Comparison of ENCODE assay signal across 1 cellular context in the genomic region with DNA sequence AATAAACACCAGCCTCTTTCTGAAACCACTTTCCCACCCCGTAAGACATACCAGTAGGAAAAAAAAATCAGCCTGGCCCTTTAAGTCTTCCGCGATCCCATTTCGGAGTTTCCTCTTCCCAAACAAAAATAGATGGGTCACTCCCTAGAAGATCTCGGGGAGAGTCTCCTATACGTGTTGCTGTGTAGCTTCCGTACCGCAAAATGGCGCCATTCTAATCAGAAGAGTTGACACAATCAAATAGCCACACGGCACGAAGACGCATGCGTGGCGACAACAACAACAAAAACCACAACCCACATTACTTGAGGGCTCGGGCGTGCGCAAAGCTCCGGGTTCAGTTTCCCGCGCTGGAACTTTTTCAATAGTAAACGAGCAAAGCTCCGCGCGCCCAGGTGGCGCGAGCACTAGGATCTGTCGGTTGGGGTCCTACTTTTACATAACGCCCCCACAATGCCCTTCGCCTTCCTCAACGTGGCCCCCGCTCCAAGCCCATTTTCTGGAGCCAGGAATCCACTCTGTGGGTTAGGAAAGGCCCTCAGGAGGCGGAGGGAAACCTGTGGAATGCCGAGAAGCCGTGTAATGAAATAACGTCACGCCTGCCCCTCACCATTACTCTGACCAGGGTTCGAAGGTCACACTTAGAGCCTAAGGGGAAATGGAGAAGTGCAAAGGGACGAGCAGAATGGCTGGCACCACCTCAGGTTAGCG.
A peak's percentile ranks its signal among the peaks of the same experiment; 100 is the strongest.
TF ChIP-seq lines count a peak whose summit lies in the region.

Gene GPANK1, minus strand, starts transcription at position 208 of the 711 bp plus-strand sequence. CDS start 519 bp downstream, outside the sequence.

TF ChIP-seq in K562, 482 proteins besides CTCF, POLR2A, EP300 and RAD21 (continued from another document and continues in another):
- TF ChIP-seq, protein P1, sequence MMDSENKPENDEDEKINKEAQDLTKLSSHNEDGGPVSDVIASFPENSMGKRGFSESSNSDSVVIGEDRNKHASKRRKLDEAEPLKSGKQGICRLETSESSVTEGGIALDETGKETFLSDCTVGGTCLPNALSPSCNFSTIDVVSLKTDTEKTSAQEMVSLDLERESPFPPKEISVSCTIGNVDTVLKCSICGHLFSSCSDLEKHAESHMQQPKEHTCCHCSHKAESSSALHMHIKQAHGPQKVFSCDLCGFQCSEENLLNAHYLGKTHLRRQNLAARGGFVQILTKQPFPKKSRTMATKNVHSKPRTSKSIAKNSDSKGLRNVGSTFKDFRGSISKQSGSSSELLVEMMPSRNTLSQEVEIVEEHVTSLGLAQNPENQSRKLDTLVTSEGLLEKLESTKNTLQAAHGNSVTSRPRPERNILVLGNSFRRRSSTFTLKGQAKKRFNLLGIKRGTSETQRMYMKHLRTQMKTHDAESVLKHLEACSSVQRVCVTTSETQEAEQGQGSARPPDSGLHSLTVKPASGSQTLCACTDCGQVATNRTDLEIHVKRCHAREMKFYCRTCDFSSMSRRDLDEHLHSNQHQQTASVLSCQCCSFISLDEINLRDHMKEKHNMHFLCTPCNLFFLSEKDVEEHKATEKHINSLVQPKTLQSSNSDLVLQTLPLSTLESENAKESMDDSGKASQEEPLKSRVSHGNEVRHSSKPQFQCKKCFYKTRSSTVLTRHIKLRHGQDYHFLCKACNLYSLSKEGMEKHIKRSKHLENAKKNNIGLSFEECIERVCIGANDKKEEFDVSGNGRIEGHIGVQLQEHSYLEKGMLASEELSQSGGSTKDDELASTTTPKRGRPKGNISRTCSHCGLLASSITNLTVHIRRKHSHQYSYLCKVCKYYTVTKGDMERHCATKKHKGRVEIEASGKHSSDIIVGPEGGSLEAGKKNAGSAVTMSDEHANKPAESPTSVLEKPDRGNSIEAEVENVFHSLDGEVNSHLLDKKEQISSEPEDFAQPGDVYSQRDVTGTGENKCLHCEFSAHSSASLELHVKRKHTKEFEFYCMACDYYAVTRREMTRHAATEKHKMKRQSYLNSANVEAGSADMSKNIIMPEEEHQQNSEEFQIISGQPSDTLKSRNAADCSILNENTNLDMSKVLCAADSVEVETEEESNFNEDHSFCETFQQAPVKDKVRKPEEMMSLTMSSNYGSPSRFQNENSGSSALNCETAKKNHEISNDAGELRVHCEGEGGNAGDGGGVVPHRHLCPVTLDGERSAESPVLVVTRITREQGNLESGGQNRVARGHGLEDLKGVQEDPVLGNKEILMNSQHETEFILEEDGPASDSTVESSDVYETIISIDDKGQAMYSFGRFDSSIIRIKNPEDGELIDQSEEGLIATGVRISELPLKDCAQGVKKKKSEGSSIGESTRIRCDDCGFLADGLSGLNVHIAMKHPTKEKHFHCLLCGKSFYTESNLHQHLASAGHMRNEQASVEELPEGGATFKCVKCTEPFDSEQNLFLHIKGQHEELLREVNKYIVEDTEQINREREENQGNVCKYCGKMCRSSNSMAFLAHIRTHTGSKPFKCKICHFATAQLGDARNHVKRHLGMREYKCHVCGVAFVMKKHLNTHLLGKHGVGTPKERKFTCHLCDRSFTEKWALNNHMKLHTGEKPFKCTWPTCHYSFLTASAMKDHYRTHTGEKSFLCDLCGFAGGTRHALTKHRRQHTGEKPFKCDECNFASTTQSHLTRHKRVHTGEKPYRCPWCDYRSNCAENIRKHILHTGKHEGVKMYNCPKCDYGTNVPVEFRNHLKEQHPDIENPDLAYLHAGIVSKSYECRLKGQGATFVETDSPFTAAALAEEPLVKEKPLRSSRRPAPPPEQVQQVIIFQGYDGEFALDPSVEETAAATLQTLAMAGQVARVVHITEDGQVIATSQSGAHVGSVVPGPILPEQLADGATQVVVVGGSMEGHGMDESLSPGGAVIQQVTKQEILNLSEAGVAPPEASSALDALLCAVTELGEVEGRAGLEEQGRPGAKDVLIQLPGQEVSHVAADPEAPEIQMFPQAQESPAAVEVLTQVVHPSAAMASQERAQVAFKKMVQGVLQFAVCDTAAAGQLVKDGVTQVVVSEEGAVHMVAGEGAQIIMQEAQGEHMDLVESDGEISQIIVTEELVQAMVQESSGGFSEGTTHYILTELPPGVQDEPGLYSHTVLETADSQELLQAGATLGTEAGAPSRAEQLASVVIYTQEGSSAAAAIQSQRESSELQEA (IDR thresholded peaks at IDR 0.05; ENCODE audit: low read depth): no peak
- TF ChIP-seq ZNF76 (CRISPR knock-in tag; IDR thresholded peaks at IDR 0.05; ENCODE audit: borderline replicate concordance) (no peak), RBM15 (IDR thresholded peaks at IDR 0.05; ENCODE audit: insufficient read depth, low read length) (no peak), NFXL1 (CRISPR knock-in tag; IDR thresholded peaks at IDR 0.05) (0 out of 2 replicates have a peak, but pooled peaks have one; percentile 35), BCOR (IDR thresholded peaks at IDR 0.05) (no peak), POLR3G (IDR thresholded peaks at IDR 0.05; ENCODE audit: extremely low read depth, insufficient read length, insufficient replicate concordance) (no peak), CBX2 (IDR thresholded peaks at IDR 0.05; ENCODE audit: insufficient read depth, low read length, poor library complexity, severe bottlenecking) (no peak), ZBTB17 (CRISPR knock-in tag; IDR thresholded peaks at IDR 0.05) (no peak; the same call in 1 of the 2 replicates), GABPB2 (CRISPR knock-in tag; conservative IDR thresholded peaks at IDR 0.05) (0 out of 2 replicates have a peak, but pooled peaks have one; percentile 5), IRF2 (CRISPR knock-in tag; IDR thresholded peaks at IDR 0.05) (no peak), ETV6 (IDR thresholded peaks at IDR 0.05; ENCODE audit: borderline replicate concordance in 1 of 2, low read depth in 2 of 2, low read length in 1 of 2) (no peak), ETV6 (CRISPR knock-in tag; IDR thresholded peaks at IDR 0.05; ENCODE audit: borderline replicate concordance) (0 out of 2 replicates have a peak, but pooled peaks have one; percentile 28), NBN (IDR thresholded peaks at IDR 0.05; ENCODE audit: low read depth) (0 out of 2 replicates have a peak, but pooled peaks have one; percentile 14), ZFP30 (CRISPR knock-in tag; IDR thresholded peaks at IDR 0.05; ENCODE audit: borderline replicate concordance) (no peak), ZNF592 (IDR thresholded peaks at IDR 0.05) (no peak), ZFX (CRISPR knock-in tag; IDR thresholded peaks at IDR 0.05) (no peak), L3MBTL2 (IDR thresholded peaks at IDR 0.05) (peak; percentile 97), SNRNP70 (optimal IDR thresholded peaks at IDR 0.05; ENCODE audit: low read depth, low read length) (peak; percentile 23), HNRNPLL (IDR thresholded peaks at IDR 0.05; ENCODE audit: low read depth, low read length, poor library complexity, severe bottlenecking) (peak; percentile 56), ZNF277 (CRISPR knock-in tag; IDR thresholded peaks at IDR 0.05; ENCODE audit: borderline replicate concordance) (no peak), ZNF707 (CRISPR knock-in tag; conservative IDR thresholded peaks at IDR 0.05) (peak; percentile 38; the same call in 1 of the 2 replicates)
- TF ChIP-seq, protein P2, sequence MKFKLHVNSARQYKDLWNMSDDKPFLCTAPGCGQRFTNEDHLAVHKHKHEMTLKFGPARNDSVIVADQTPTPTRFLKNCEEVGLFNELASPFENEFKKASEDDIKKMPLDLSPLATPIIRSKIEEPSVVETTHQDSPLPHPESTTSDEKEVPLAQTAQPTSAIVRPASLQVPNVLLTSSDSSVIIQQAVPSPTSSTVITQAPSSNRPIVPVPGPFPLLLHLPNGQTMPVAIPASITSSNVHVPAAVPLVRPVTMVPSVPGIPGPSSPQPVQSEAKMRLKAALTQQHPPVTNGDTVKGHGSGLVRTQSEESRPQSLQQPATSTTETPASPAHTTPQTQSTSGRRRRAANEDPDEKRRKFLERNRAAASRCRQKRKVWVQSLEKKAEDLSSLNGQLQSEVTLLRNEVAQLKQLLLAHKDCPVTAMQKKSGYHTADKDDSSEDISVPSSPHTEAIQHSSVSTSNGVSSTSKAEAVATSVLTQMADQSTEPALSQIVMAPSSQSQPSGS (CRISPR knock-in tag; IDR thresholded peaks at IDR 0.05): no peak
- TF ChIP-seq, protein P3, sequence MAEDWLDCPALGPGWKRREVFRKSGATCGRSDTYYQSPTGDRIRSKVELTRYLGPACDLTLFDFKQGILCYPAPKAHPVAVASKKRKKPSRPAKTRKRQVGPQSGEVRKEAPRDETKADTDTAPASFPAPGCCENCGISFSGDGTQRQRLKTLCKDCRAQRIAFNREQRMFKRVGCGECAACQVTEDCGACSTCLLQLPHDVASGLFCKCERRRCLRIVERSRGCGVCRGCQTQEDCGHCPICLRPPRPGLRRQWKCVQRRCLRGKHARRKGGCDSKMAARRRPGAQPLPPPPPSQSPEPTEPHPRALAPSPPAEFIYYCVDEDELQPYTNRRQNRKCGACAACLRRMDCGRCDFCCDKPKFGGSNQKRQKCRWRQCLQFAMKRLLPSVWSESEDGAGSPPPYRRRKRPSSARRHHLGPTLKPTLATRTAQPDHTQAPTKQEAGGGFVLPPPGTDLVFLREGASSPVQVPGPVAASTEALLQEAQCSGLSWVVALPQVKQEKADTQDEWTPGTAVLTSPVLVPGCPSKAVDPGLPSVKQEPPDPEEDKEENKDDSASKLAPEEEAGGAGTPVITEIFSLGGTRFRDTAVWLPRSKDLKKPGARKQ (CRISPR knock-in tag; IDR thresholded peaks at IDR 0.05): no peak
- TF ChIP-seq, protein P4, sequence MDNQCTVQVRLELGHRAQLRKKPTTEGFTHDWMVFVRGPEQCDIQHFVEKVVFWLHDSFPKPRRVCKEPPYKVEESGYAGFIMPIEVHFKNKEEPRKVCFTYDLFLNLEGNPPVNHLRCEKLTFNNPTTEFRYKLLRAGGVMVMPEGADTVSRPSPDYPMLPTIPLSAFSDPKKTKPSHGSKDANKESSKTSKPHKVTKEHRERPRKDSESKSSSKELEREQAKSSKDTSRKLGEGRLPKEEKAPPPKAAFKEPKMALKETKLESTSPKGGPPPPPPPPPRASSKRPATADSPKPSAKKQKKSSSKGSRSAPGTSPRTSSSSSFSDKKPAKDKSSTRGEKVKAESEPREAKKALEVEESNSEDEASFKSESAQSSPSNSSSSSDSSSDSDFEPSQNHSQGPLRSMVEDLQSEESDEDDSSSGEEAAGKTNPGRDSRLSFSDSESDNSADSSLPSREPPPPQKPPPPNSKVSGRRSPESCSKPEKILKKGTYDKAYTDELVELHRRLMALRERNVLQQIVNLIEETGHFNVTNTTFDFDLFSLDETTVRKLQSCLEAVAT (IDR thresholded peaks at IDR 0.05): peak; percentile 75 to 92; a peak in 3 of 4 replicates
- TF ChIP-seq, protein P5, sequence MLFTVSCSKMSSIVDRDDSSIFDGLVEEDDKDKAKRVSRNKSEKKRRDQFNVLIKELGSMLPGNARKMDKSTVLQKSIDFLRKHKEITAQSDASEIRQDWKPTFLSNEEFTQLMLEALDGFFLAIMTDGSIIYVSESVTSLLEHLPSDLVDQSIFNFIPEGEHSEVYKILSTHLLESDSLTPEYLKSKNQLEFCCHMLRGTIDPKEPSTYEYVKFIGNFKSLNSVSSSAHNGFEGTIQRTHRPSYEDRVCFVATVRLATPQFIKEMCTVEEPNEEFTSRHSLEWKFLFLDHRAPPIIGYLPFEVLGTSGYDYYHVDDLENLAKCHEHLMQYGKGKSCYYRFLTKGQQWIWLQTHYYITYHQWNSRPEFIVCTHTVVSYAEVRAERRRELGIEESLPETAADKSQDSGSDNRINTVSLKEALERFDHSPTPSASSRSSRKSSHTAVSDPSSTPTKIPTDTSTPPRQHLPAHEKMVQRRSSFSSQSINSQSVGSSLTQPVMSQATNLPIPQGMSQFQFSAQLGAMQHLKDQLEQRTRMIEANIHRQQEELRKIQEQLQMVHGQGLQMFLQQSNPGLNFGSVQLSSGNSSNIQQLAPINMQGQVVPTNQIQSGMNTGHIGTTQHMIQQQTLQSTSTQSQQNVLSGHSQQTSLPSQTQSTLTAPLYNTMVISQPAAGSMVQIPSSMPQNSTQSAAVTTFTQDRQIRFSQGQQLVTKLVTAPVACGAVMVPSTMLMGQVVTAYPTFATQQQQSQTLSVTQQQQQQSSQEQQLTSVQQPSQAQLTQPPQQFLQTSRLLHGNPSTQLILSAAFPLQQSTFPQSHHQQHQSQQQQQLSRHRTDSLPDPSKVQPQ (CRISPR knock-in tag; IDR thresholded peaks at IDR 0.05; ENCODE audit: borderline replicate concordance): no peak
- TF ChIP-seq, protein P6, sequence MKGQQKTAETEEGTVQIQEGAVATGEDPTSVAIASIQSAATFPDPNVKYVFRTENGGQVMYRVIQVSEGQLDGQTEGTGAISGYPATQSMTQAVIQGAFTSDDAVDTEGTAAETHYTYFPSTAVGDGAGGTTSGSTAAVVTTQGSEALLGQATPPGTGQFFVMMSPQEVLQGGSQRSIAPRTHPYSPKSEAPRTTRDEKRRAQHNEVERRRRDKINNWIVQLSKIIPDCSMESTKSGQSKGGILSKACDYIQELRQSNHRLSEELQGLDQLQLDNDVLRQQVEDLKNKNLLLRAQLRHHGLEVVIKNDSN (CRISPR knock-in tag; IDR thresholded peaks at IDR 0.05): peak; percentile 50; the same call in 1 of the 2 replicates
